1 cellular context compared by ENCODE assay signal in the genomic region with DNA sequence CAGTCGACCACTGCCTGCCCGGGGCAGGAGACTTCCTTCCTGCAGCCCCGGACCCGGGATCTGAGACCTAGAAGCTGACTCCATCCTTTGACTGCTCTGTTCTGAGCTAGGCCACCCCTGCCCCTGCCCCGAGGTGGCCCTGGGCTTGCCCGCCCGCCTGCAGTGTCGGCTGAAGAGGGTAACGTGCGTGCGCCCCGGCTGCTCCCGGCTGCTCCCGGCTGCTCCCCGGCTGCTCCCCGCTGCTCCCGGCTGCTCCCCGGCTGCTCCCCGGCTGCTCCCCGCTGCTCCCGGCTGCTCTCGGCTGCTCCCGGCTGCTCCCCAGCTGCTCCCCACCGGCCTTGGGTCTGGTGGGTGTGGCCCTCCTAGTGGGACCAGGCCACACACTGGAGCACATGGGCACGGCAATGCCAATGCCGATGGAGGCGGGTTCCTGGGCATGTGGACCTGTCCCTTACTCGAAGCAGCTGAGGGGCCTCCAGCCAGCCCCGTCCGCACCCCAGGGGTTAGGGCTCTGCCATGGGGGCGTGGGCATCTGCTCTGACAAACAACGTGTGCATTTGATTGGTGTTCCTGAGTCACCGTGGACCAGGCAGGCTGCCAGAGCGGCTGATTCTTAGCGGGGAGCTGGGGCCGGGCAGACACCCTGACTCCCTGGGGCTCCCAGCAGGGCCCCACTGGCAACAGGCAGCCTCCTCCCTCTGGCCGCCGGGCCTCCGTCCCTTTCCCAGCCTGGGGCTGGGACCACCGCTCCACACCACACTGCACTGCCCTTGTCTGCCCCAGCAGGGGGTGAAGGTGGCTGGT.
TF ChIP-seq lines count a peak whose summit lies in the region.

No MANE protein-coding gene starts in this region.

TF ChIP-seq in HepG2, 621 proteins besides CTCF, POLR2A, EP300 and RAD21 (continued from another document and continues in another):
- TF ChIP-seq JUN (CRISPR knock-in tag; IDR thresholded peaks at IDR 0.05): no peak
- TF ChIP-seq IKZF4 (CRISPR knock-in tag; IDR thresholded peaks at IDR 0.05; ENCODE audit: borderline replicate concordance, low read depth, not compliant biosample characterization): no peak
- no peak for TF ChIP-seq ZNF138 (CRISPR knock-in tag; IDR thresholded peaks at IDR 0.05; ENCODE audit: low read depth)
- TF ChIP-seq, protein P1, sequence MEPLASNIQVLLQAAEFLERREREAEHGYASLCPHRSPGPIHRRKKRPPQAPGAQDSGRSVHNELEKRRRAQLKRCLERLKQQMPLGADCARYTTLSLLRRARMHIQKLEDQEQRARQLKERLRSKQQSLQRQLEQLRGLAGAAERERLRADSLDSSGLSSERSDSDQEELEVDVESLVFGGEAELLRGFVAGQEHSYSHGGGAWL (CRISPR knock-in tag; IDR thresholded peaks at IDR 0.05): no peak; the same call in 1 of the 2 replicates
- TF ChIP-seq, protein P2, sequence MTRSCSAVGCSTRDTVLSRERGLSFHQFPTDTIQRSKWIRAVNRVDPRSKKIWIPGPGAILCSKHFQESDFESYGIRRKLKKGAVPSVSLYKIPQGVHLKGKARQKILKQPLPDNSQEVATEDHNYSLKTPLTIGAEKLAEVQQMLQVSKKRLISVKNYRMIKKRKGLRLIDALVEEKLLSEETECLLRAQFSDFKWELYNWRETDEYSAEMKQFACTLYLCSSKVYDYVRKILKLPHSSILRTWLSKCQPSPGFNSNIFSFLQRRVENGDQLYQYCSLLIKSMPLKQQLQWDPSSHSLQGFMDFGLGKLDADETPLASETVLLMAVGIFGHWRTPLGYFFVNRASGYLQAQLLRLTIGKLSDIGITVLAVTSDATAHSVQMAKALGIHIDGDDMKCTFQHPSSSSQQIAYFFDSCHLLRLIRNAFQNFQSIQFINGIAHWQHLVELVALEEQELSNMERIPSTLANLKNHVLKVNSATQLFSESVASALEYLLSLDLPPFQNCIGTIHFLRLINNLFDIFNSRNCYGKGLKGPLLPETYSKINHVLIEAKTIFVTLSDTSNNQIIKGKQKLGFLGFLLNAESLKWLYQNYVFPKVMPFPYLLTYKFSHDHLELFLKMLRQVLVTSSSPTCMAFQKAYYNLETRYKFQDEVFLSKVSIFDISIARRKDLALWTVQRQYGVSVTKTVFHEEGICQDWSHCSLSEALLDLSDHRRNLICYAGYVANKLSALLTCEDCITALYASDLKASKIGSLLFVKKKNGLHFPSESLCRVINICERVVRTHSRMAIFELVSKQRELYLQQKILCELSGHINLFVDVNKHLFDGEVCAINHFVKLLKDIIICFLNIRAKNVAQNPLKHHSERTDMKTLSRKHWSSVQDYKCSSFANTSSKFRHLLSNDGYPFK (CRISPR knock-in tag; IDR thresholded peaks at IDR 0.05; ENCODE audit: borderline replicate concordance): no peak; the same call in 1 of the 2 replicates
- TF ChIP-seq PHF5A (CRISPR knock-in tag; IDR thresholded peaks at IDR 0.05; ENCODE audit: low read depth, unreplicated experiment): no peak
- no peak for TF ChIP-seq NBN (conservative IDR thresholded peaks at IDR 0.05)
- no peak; the same call in none of the 2 replicates for TF ChIP-seq AKAP8 (CRISPR knock-in tag; IDR thresholded peaks at IDR 0.05)
- TF ChIP-seq SNRNP70 (IDR thresholded peaks at IDR 0.05; ENCODE audit: low read depth, low read length): no peak
- no peak for TF ChIP-seq SAFB2 (CRISPR knock-in tag; IDR thresholded peaks at IDR 0.05; ENCODE audit: borderline replicate concordance, low read depth)
- TF ChIP-seq ZKSCAN5 (CRISPR knock-in tag; IDR thresholded peaks at IDR 0.05): no peak
- TF ChIP-seq, protein P3, sequence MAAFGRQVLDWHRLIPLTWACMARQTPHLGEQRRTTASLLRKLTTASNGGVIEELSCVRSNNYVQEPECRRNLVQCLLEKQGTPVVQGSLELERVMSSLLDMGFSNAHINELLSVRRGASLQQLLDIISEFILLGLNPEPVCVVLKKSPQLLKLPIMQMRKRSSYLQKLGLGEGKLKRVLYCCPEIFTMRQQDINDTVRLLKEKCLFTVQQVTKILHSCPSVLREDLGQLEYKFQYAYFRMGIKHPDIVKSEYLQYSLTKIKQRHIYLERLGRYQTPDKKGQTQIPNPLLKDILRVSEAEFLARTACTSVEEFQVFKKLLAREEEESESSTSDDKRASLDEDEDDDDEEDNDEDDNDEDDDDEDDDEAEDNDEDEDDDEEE (CRISPR knock-in tag; IDR thresholded peaks at IDR 0.05): peak; percentile 20; the same call in 1 of the 2 replicates
- TF ChIP-seq, protein P4, sequence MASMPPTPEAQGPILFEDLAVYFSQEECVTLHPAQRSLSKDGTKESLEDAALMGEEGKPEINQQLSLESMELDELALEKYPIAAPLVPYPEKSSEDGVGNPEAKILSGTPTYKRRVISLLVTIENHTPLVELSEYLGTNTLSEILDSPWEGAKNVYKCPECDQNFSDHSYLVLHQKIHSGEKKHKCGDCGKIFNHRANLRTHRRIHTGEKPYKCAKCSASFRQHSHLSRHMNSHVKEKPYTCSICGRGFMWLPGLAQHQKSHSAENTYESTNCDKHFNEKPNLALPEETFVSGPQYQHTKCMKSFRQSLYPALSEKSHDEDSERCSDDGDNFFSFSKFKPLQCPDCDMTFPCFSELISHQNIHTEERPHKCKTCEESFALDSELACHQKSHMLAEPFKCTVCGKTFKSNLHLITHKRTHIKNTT (CRISPR knock-in tag; IDR thresholded peaks at IDR 0.05): no peak
- TF ChIP-seq, protein P5, sequence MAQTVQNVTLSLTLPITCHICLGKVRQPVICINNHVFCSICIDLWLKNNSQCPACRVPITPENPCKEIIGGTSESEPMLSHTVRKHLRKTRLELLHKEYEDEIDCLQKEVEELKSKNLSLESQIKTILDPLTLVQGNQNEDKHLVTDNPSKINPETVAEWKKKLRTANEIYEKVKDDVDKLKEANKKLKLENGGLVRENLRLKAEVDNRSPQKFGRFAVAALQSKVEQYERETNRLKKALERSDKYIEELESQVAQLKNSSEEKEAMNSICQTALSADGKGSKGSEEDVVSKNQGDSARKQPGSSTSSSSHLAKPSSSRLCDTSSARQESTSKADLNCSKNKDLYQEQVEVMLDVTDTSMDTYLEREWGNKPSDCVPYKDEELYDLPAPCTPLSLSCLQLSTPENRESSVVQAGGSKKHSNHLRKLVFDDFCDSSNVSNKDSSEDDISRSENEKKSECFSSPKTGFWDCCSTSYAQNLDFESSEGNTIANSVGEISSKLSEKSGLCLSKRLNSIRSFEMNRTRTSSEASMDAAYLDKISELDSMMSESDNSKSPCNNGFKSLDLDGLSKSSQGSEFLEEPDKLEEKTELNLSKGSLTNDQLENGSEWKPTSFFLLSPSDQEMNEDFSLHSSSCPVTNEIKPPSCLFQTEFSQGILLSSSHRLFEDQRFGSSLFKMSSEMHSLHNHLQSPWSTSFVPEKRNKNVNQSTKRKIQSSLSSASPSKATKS (CRISPR knock-in tag; IDR thresholded peaks at IDR 0.05): no peak
- no peak for TF ChIP-seq TAF15 (IDR thresholded peaks at IDR 0.05; ENCODE audit: low read depth, low read length, poor library complexity, severe bottlenecking)
- no peak for TF ChIP-seq ZNF747 (CRISPR knock-in tag; IDR thresholded peaks at IDR 0.05; ENCODE audit: borderline replicate concordance)
- no peak for TF ChIP-seq AGO2 (optimal IDR thresholded peaks at IDR 0.05; ENCODE audit: low read depth, low read length)
- TF ChIP-seq, protein P6, sequence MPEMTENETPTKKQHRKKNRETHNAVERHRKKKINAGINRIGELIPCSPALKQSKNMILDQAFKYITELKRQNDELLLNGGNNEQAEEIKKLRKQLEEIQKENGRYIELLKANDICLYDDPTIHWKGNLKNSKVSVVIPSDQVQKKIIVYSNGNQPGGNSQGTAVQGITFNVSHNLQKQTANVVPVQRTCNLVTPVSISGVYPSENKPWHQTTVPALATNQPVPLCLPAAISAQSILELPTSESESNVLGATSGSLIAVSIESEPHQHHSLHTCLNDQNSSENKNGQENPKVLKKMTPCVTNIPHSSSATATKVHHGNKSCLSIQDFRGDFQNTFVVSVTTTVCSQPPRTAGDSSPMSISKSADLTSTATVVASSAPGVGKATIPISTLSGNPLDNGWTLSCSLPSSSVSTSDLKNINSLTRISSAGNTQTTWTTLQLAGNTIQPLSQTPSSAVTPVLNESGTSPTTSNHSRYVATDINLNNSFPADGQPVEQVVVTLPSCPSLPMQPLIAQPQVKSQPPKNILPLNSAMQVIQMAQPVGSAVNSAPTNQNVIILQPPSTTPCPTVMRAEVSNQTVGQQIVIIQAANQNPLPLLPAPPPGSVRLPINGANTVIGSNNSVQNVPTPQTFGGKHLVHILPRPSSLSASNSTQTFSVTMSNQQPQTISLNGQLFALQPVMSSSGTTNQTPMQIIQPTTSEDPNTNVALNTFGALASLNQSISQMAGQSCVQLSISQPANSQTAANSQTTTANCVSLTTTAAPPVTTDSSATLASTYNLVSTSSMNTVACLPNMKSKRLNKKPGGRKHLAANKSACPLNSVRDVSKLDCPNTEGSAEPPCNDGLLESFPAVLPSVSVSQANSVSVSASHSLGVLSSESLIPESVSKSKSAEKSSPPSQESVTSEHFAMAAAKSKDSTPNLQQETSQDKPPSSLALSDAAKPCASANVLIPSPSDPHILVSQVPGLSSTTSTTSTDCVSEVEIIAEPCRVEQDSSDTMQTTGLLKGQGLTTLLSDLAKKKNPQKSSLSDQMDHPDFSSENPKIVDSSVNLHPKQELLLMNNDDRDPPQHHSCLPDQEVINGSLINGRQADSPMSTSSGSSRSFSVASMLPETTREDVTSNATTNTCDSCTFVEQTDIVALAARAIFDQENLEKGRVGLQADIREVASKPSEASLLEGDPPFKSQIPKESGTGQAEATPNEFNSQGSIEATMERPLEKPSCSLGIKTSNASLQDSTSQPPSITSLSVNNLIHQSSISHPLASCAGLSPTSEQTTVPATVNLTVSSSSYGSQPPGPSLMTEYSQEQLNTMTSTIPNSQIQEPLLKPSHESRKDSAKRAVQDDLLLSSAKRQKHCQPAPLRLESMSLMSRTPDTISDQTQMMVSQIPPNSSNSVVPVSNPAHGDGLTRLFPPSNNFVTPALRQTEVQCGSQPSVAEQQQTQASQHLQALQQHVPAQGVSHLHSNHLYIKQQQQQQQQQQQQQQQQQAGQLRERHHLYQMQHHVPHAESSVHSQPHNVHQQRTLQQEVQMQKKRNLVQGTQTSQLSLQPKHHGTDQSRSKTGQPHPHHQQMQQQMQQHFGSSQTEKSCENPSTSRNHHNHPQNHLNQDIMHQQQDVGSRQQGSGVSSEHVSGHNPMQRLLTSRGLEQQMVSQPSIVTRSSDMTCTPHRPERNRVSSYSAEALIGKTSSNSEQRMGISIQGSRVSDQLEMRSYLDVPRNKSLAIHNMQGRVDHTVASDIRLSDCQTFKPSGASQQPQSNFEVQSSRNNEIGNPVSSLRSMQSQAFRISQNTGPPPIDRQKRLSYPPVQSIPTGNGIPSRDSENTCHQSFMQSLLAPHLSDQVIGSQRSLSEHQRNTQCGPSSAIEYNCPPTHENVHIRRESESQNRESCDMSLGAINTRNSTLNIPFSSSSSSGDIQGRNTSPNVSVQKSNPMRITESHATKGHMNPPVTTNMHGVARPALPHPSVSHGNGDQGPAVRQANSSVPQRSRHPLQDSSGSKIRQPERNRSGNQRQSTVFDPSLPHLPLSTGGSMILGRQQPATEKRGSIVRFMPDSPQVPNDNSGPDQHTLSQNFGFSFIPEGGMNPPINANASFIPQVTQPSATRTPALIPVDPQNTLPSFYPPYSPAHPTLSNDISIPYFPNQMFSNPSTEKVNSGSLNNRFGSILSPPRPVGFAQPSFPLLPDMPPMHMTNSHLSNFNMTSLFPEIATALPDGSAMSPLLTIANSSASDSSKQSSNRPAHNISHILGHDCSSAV (CRISPR knock-in tag; IDR thresholded peaks at IDR 0.05; ENCODE audit: borderline replicate concordance): no peak
- 0 out of 2 replicates have a peak, but pooled peaks have one; percentile 61 for TF ChIP-seq ZNF776 (CRISPR knock-in tag; IDR thresholded peaks at IDR 0.05)
- no peak for TF ChIP-seq RCOR2 (CRISPR knock-in tag; IDR thresholded peaks at IDR 0.05)
- peak; percentile 74 for TF ChIP-seq MED13 (CRISPR knock-in tag; IDR thresholded peaks at IDR 0.05)
- TF ChIP-seq ZNF546 (CRISPR knock-in tag; conservative IDR thresholded peaks at IDR 0.05): 0 out of 2 replicates have a peak, but pooled peaks have one; percentile 11
- TF ChIP-seq DR1 (CRISPR knock-in tag; IDR thresholded peaks at IDR 0.05): peak; percentile 51; the same call in 1 of the 2 replicates
- TF ChIP-seq, protein P7, sequence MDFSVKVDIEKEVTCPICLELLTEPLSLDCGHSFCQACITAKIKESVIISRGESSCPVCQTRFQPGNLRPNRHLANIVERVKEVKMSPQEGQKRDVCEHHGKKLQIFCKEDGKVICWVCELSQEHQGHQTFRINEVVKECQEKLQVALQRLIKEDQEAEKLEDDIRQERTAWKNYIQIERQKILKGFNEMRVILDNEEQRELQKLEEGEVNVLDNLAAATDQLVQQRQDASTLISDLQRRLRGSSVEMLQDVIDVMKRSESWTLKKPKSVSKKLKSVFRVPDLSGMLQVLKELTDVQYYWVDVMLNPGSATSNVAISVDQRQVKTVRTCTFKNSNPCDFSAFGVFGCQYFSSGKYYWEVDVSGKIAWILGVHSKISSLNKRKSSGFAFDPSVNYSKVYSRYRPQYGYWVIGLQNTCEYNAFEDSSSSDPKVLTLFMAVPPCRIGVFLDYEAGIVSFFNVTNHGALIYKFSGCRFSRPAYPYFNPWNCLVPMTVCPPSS (IDR thresholded peaks at IDR 0.05): no peak
- TF ChIP-seq ZNF20 (CRISPR knock-in tag; IDR thresholded peaks at IDR 0.05): 0 out of 2 replicates have a peak, but pooled peaks have one; percentile 32
- TF ChIP-seq, protein P8, sequence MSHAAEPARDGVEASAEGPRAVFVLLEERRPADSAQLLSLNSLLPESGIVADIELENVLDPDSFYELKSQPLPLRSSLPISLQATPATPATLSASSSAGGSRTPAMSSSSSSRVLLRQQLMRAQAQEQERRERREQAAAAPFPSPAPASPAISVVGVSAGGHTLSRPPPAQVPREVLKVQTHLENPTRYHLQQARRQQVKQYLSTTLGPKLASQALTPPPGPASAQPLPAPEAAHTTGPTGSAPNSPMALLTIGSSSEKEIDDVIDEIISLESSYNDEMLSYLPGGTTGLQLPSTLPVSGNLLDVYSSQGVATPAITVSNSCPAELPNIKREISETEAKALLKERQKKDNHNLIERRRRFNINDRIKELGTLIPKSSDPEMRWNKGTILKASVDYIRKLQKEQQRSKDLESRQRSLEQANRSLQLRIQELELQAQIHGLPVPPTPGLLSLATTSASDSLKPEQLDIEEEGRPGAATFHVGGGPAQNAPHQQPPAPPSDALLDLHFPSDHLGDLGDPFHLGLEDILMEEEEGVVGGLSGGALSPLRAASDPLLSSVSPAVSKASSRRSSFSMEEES (CRISPR knock-in tag; IDR thresholded peaks at IDR 0.05): peak; percentile 16; the same call in 1 of the 2 replicates
- no peak; the same call in 1 of the 2 replicates for TF ChIP-seq HMG20A (CRISPR knock-in tag; IDR thresholded peaks at IDR 0.05; ENCODE audit: borderline replicate concordance)
- peak; percentile 40; the same call in 1 of the 2 replicates for TF ChIP-seq ZC3H13 (CRISPR knock-in tag; IDR thresholded peaks at IDR 0.05)
- no peak for TF ChIP-seq NKX3-1 (CRISPR knock-in tag; IDR thresholded peaks at IDR 0.05)
- TF ChIP-seq, protein P9, sequence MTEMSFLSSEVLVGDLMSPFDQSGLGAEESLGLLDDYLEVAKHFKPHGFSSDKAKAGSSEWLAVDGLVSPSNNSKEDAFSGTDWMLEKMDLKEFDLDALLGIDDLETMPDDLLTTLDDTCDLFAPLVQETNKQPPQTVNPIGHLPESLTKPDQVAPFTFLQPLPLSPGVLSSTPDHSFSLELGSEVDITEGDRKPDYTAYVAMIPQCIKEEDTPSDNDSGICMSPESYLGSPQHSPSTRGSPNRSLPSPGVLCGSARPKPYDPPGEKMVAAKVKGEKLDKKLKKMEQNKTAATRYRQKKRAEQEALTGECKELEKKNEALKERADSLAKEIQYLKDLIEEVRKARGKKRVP (CRISPR knock-in tag; IDR thresholded peaks at IDR 0.05): peak in 1 of 2 experiments; percentile 63; a peak in 1 of 4 replicates
- TF ChIP-seq ZNF670 (CRISPR knock-in tag; IDR thresholded peaks at IDR 0.05; ENCODE audit: borderline replicate concordance): peak; percentile 86; the same call in 1 of the 2 replicates
- TF ChIP-seq ZBTB20 (CRISPR knock-in tag; IDR thresholded peaks at IDR 0.05; ENCODE audit: borderline replicate concordance, low read depth): no peak; the same call in 1 of the 2 replicates
- peak; percentile 80 for TF ChIP-seq ZNF605 (CRISPR knock-in tag; IDR thresholded peaks at IDR 0.05)
